ENCODE assay signal across 21 cellular contexts in genomic region chr1:31754397-31754796, GRCh38. TPM values are rescaled to one million over a fixed set of nuclear protein-coding genes. Genes with fewer than 3 reads are reported as not detected.
DNase-seq lines count a peak whose midpoint lies in the region; ATAC-seq, FAIRE-seq and TF ChIP-seq lines count a peak whose summit lies in the region.
"Had no signal": no experiment of that assay in that cellular context is flagged by ENCODE, and none has a peak within 500 bp of the region (broad histone marks: within the 10 kb centered on the region; RNA-seq: fewer than 3 reads in every experiment).

No MANE protein-coding gene starts in this region.

- FAIRE-seq in keratinocyte (lab: Jason Lieb, UNC), result no peak
- FAIRE-seq: A549, GM12878, HepG2, K562, RCC 7860 had no signal

- H3K4me3 ChIP-seq in BLaER1 (no peak overlapping the region), RWPE2 (ENCODE audit: severe bottlenecking) (no peak overlapping the region), keratinocyte (ENCODE audit: control insufficient read depth in 2 of 3, extremely low read depth in 1 of 3, insufficient read depth in 2 of 3, low read depth in 1 of 3, low read length in 3 of 3) (no peak overlapping the region), skeletal muscle satellite cell (ENCODE audit: low read length) (no peak overlapping the region), MM.1S (ENCODE audit: low read length) (no peak overlapping the region)
- H3K4me3 ChIP-seq: A549, GM12878, K562, MG63 had no signal

- H3K79me2 ChIP-seq in keratinocyte (ENCODE audit: control insufficient read depth, insufficient read depth, low read length) (no peaks in the 10 kb centered on the region), MM.1S (ENCODE audit: low read length) (no peaks in the 10 kb centered on the region)

- no peaks in the 10 kb centered on the region for H3K9me1 ChIP-seq in keratinocyte (ENCODE audit: control insufficient read depth, extremely low read depth, insufficient read depth, low read length)

- peaks cover 67% of the 10 kb centered on the region for H4K20me1 ChIP-seq in BLaER1
- H4K20me1 ChIP-seq in keratinocyte (ENCODE audit: control insufficient read depth, extremely low read depth, insufficient read depth, low read length), result no peaks in the 10 kb centered on the region
- H4K20me1 ChIP-seq in MM.1S (ENCODE audit: insufficient read depth, low read length), result no peaks in the 10 kb centered on the region

- H3K9ac ChIP-seq in BLaER1, result 0 out of 2 replicates have a peak overlapping the region, but pooled peaks have one; percentile 53
- H3K9ac ChIP-seq in keratinocyte (ENCODE audit: control insufficient read depth, extremely low read depth, insufficient read depth, low read length), result no peak overlapping the region
- no peak overlapping the region for H3K9ac ChIP-seq in skeletal muscle satellite cell (ENCODE audit: low read depth, low read length)
- H3K9ac ChIP-seq in MM.1S (ENCODE audit: low read length), result no peak overlapping the region

- H3K4me1 ChIP-seq in BLaER1 (peaks cover 68% of the 10 kb centered on the region), RWPE2 (ENCODE audit: insufficient read depth, poor library complexity, severe bottlenecking) (peaks cover 26% of the 10 kb centered on the region), keratinocyte (ENCODE audit: control insufficient read depth, extremely low read depth, insufficient read depth, low read length) (peaks cover 24% of the 10 kb centered on the region), skeletal muscle satellite cell (ENCODE audit: control insufficient read depth, insufficient read depth, low read length) (peaks cover 35% of the 10 kb centered on the region), MM.1S (ENCODE audit: low read length) (no peaks in the 10 kb centered on the region)

- no peaks in the 10 kb centered on the region for H3K9me3 ChIP-seq in BLaER1
- H3K9me3 ChIP-seq in RWPE2 (ENCODE audit: severe bottlenecking), result no peaks in the 10 kb centered on the region
- H3K9me3 ChIP-seq in keratinocyte (ENCODE audit: control insufficient read depth, low read depth, low read length), result no peaks in the 10 kb centered on the region
- H3K9me3 ChIP-seq in skeletal muscle satellite cell (replicated peaks; ENCODE audit: low read length), result no peaks in the 10 kb centered on the region
- no peaks in the 10 kb centered on the region for H3K9me3 ChIP-seq in MM.1S (replicated peaks; ENCODE audit: insufficient read depth, low read length)
- H3K9me3 ChIP-seq: A549, MG63 had no signal

- no peaks in the 10 kb centered on the region for H3K9me2 ChIP-seq in MM.1S (replicated peaks; ENCODE audit: insufficient read depth, low read length)

- H2AFZ ChIP-seq in keratinocyte (ENCODE audit: control insufficient read depth, low read length) (no peak overlapping the region), MM.1S (ENCODE audit: low read length) (no peak overlapping the region)

- 0 out of 2 replicates have a peak overlapping the region, but pooled peaks have one; percentile 41 for H3K27ac ChIP-seq in BLaER1
- peak overlapping the region; percentile 19 for H3K27ac ChIP-seq in RWPE2 (ENCODE audit: poor library complexity, severe bottlenecking)
- H3K27ac ChIP-seq in keratinocyte (ENCODE audit: control insufficient read depth, insufficient read depth, low read length), result no peak overlapping the region
- H3K27ac ChIP-seq in MM.1S (ENCODE audit: low read length), result no peak overlapping the region

- H3K4me2 ChIP-seq in BLaER1, result peak overlapping the region; percentile 68
- H3K4me2 ChIP-seq in keratinocyte (ENCODE audit: control insufficient read depth, extremely low read depth, insufficient read depth, low read depth, low read length), result peak overlapping the region; percentile 49
- peak overlapping the region; percentile 16 for H3K4me2 ChIP-seq in skeletal muscle satellite cell (ENCODE audit: low read length)
- no peak overlapping the region for H3K4me2 ChIP-seq in MM.1S (ENCODE audit: low read depth, low read length)
- H3K4me2 ChIP-seq: A549 had no signal

- dilution Hi-C loops in keratinocyte (cut with MboI; ENCODE audit: extremely low pct_ligation_motif_present, low sequenced_read_pairs), result no loop called here

- DNase-seq in RWPE2 (ENCODE audit: low spot score) (no peak), keratinocyte (ENCODE audit: low read depth, low spot score) (no peak), GM03348 (ENCODE audit: low spot score) (no peak), MM.1S (no peak), kidney glomerular epithelial cell (lab: John Stamatoyannopoulos, UW) (no peak)
- no peak for DNase-seq in activated CD4-positive, alpha-beta T cell treated with anti-CD3 and anti-CD28 coated beads, Interleukin-2, amount 50 U/mL, for 4 hours
- DNase-seq: CD4-positive, CD25-positive, alpha-beta regulatory T cell; NCI-H1048; NCI-H1417 treated with DMSO at 0.1 percent for 48 hours; NCI-H187; NCI-H526 treated with DMSO at 0.1 percent for 48 hours; OCI-M1 had no signal

- H3K27me3 ChIP-seq in BLaER1 (no peaks in the 10 kb centered on the region), RWPE2 (ENCODE audit: insufficient read depth, poor library complexity, severe bottlenecking) (no peaks in the 10 kb centered on the region), keratinocyte (ENCODE audit: control insufficient read depth, extremely low read depth, insufficient read depth, low read length) (peaks cover 5% of the 10 kb centered on the region), skeletal muscle satellite cell (ENCODE audit: control insufficient read depth, insufficient read depth, low read length) (no peaks in the 10 kb centered on the region), MM.1S (replicated peaks; ENCODE audit: insufficient read depth, low read length) (no peaks in the 10 kb centered on the region)
- H3K27me3 ChIP-seq: MG63 had no signal

- no peak for ATAC-seq in RWPE2 (ENCODE audit: low read depth)
- ATAC-seq: A549, GM12878, HepG2, K562 had no signal

- TF ChIP-seq CTCF in RWPE2 (IDR thresholded peaks at IDR 0.05; ENCODE audit: poor library complexity, severe bottlenecking) (no peak), keratinocyte (optimal IDR thresholded peaks at IDR 0.05 in 1 of 3, IDR thresholded peaks at IDR 0.05 in 1 of 3, conservative IDR thresholded peaks at IDR 0.05 in 1 of 3; ENCODE audit: extremely low read depth in 1 of 3, insufficient read depth in 2 of 3, low read length in 3 of 3) (no peak), MM.1S (IDR thresholded peaks at IDR 0.05; ENCODE audit: low read length) (no peak)

- H3K36me3 ChIP-seq in BLaER1, result peaks cover 12% of the 10 kb centered on the region
- H3K36me3 ChIP-seq in RWPE2 (ENCODE audit: low read depth), result no peaks in the 10 kb centered on the region
- H3K36me3 ChIP-seq in keratinocyte (ENCODE audit: control insufficient read depth in 2 of 2, extremely low read depth in 1 of 2, insufficient read depth in 2 of 2, low read length in 2 of 2), result no peaks in the 10 kb centered on the region
- no peaks in the 10 kb centered on the region for H3K36me3 ChIP-seq in skeletal muscle satellite cell (ENCODE audit: insufficient read depth, low read length)
- H3K36me3 ChIP-seq in MM.1S (replicated peaks; ENCODE audit: insufficient read depth, low read length), result no peaks in the 10 kb centered on the region

- no peaks in the 10 kb centered on the region for H3F3A ChIP-seq in MM.1S (ENCODE audit: insufficient read depth, low read length)

RNA-seq across cellular contexts. Expression of gene ADGRB2, which starts 9.7 kb away (rescaled TPM):
- 0.68 to 1.6 TPM (median 0.96 TPM) in 3 replicates for polyA plus RNA-seq in keratinocyte
- polyA plus RNA-seq in keratinocyte (2011; ENCODE audit: low read depth), result 1.3 TPM
- polyA plus RNA-seq in keratinocyte (2011; cell fraction: cytosol; rRNA removed), result 0.29 and 0.51 TPM in 2 replicates
- 2.4 and 5.0 TPM in 2 replicates for polyA plus RNA-seq in keratinocyte (2011; cell fraction: nucleus; rRNA removed)
- polyA plus RNA-seq in keratinocyte (2012; ENCODE audit: low replicate concordance), result 1.0 and 1.7 TPM in 2 replicates
- polyA minus RNA-seq in keratinocyte, result 0.86 to 2.8 TPM (median 1.7 TPM) in 3 replicates
- polyA minus RNA-seq in keratinocyte (2011; cell fraction: cytosol; rRNA and poly(A)+ RNA removed), result 2.3 TPM
- 2.3 and 2.8 TPM in 2 replicates for polyA minus RNA-seq in keratinocyte (2011; cell fraction: nucleus; rRNA and poly(A)+ RNA removed)
- 1.8 and 3.3 TPM in 2 replicates for total RNA-seq in skeletal muscle satellite cell (2012; rRNA removed)

RNA-seq across cellular contexts. Expression of gene COL16A1, which starts 50.6 kb away (rescaled TPM):
- polyA plus RNA-seq in keratinocyte, result 31.2 to 75.5 TPM (median 43.4 TPM) in 3 replicates
- polyA plus RNA-seq in keratinocyte (2011; ENCODE audit: low read depth), result 39.2 TPM
- 5.4 and 11.0 TPM in 2 replicates for polyA plus RNA-seq in keratinocyte (2011; cell fraction: cytosol; rRNA removed)
- 155 and 217 TPM in 2 replicates for polyA plus RNA-seq in keratinocyte (2011; cell fraction: nucleus; rRNA removed)
- polyA plus RNA-seq in keratinocyte (2012; ENCODE audit: low replicate concordance), result 49.0 and 79.2 TPM in 2 replicates
- 55.1 to 84.1 TPM (median 79.1 TPM) in 3 replicates for polyA minus RNA-seq in keratinocyte
- 33.4 TPM for polyA minus RNA-seq in keratinocyte (2011; cell fraction: cytosol; rRNA and poly(A)+ RNA removed)
- 157 and 192 TPM in 2 replicates for polyA minus RNA-seq in keratinocyte (2011; cell fraction: nucleus; rRNA and poly(A)+ RNA removed)
- 33.4 and 50.2 TPM in 2 replicates for total RNA-seq in skeletal muscle satellite cell (2012; rRNA removed)
- total RNA-seq: B cell; CD4-positive, CD25-positive, alpha-beta regulatory T cell had no signal
- polyA plus RNA-seq: CD4-positive, CD25-positive, alpha-beta regulatory T cell had no signal

Comparison
In these comparisons a context has a peak if more than half of its experiments do, and no peak if none do; other contexts are left out.
1. H3K27ac ChIP-seq: peak in BLaER1 (single experiment) and RWPE2 (single experiment); none in keratinocyte (single experiment) and MM.1S (single experiment).